Comparison of ENCODE assay signal across 19 cellular contexts in the genomic region with DNA sequence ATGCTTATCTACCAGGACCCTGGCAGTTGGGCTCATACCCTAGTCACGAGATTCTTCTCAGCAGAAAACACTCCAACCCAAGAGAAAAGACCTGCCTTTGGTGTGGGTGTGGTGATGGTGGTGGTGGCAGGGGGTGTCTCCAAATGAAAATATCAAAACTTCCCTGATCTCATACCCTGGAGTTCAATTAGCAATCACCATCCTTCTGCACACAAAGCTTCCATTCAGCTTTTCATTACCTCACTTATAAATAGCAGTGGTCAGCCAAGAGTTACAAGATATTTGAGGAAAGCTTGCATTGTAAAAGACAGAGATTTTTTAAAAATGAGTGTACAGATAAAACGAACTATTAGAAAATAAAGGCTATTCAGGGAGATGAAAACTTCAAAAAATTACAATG.
DNase-seq lines count a peak whose midpoint lies in the region; ATAC-seq and TF ChIP-seq lines count a peak whose summit lies in the region.
"Had no signal": no experiment of that assay in that cellular context is flagged by ENCODE, and none has a peak within 500 bp of the region (broad histone marks: within the 10 kb centered on the region; RNA-seq: fewer than 3 reads in every experiment).

No MANE protein-coding gene starts in this region.

- peak; percentile 26 for DNase-seq in mammary epithelial cell
- DNase-seq in breast epithelium (ENCODE audit: low spot score in 2 of 2), result no peak
- peak; percentile 17 for DNase-seq in astrocyte of the spinal cord (ENCODE audit: low read depth, low spot score)
- peak; percentile 8 for DNase-seq in iris pigment epithelial cell (ENCODE audit: low read depth)
- DNase-seq in WERI-Rb-1, result no peak
- DNase-seq in transverse colon, result no peak
- DNase-seq: DMS 273 treated with DMSO at 0.1 percent for 48 hours, DND-41, Kasumi-1, MM.1S, NCI-H1092, NCI-H1436 treated with DMSO at 0.1 percent for 48 hours, NCI-H2029, NCI-H345, NCI-H526 had no signal

- CTCF ChIA-PET in mammary epithelial cell (lab: Charles Lee; ENCODE audit: low non-redundant PET), result no interaction called here

- H3K27me3 ChIP-seq in mammary epithelial cell (ENCODE audit: insufficient read depth, low read length), result no peaks in the 10 kb centered on the region
- no peaks in the 10 kb centered on the region for H3K27me3 ChIP-seq in breast epithelium
- peaks cover 3% of the 10 kb centered on the region for H3K27me3 ChIP-seq in WERI-Rb-1 (ENCODE audit: insufficient read depth, low read depth, severe bottlenecking)
- no peaks in the 10 kb centered on the region for H3K27me3 ChIP-seq in transverse colon

- in situ Hi-C loops in mammary epithelial cell (cut with MboI; ENCODE audit: low sequenced_read_pairs in 2 of 2) (no loop called here), astrocyte of the spinal cord (cut with HindIII; ENCODE audit: low sequenced_read_pairs) (no loop called here), transverse colon (cut with MboI; ENCODE audit: low pct_ligation_motif_present in 1 of 4, low pct_unique_long_range_greater_than_20kb in 1 of 4, low sequenced_read_pairs in 3 of 4) (no loop called here)

- WGBS in mammary epithelial cell (ENCODE audit: low coverage, missing lambda C conversion rate), result 12% methylated on average over 2 of the region's 2 CpGs
- 29 to 43% methylated on average over 1 to 2 of the region's 2 CpGs for WGBS in transverse colon (ENCODE audit: low coverage in 1 of 2), 2 donors

- H3K9me3 ChIP-seq in mammary epithelial cell (replicated peaks; ENCODE audit: insufficient read depth, low read length) (no peaks in the 10 kb centered on the region), breast epithelium (no peaks in the 10 kb centered on the region), WERI-Rb-1 (ENCODE audit: severe bottlenecking) (no peaks in the 10 kb centered on the region), transverse colon (no peaks in the 10 kb centered on the region)

- H3K27ac ChIP-seq in mammary epithelial cell (ENCODE audit: insufficient read depth, low read depth, low read length) (no peak overlapping the region), breast epithelium (no peak overlapping the region), WERI-Rb-1 (no peak overlapping the region), transverse colon (no peak overlapping the region)
- H3K27ac ChIP-seq: 22Rv1 had no signal

- no peak overlapping the region for H3K4me3 ChIP-seq in mammary epithelial cell (replicated peaks in 1 of 3; ENCODE audit: insufficient read depth in 1 of 3, low read depth in 2 of 3, low read length in 3 of 3)
- no peak overlapping the region for H3K4me3 ChIP-seq in breast epithelium
- H3K4me3 ChIP-seq in astrocyte of the spinal cord (ENCODE audit: low read depth, low read length), result no peak overlapping the region
- no peak overlapping the region for H3K4me3 ChIP-seq in WERI-Rb-1 (ENCODE audit: low read depth, low read length)
- H3K4me3 ChIP-seq in transverse colon, result no peak overlapping the region

- no peak for TF ChIP-seq CTCF in mammary epithelial cell (conservative IDR thresholded peaks at IDR 0.05 in 1 of 2, IDR thresholded peaks at IDR 0.05 in 1 of 2; ENCODE audit: extremely low read depth in 1 of 2, insufficient read depth in 1 of 2, low read depth in 1 of 2, low read length in 2 of 2)
- TF ChIP-seq CTCF in breast epithelium (IDR thresholded peaks at IDR 0.05), result no peak
- no peak for TF ChIP-seq CTCF in astrocyte of the spinal cord (IDR thresholded peaks at IDR 0.05; ENCODE audit: low read depth, low read length)
- no peak for TF ChIP-seq CTCF in WERI-Rb-1 (IDR thresholded peaks at IDR 0.05; ENCODE audit: low read depth, low read length)
- no peak for TF ChIP-seq CTCF in transverse colon (IDR thresholded peaks at IDR 0.05)

- BruUV-seq in mammary epithelial cell (replicated peaks; lab: Mats Ljungman, UMichigan), result no TSS peak

- H3K36me3 ChIP-seq in mammary epithelial cell (ENCODE audit: insufficient read depth, low read length) (no peaks in the 10 kb centered on the region), breast epithelium (no peaks in the 10 kb centered on the region), WERI-Rb-1 (no peaks in the 10 kb centered on the region), transverse colon (no peaks in the 10 kb centered on the region)

- TF ChIP-seq POLR2A in breast epithelium (IDR thresholded peaks at IDR 0.05) (no peak), transverse colon (IDR thresholded peaks at IDR 0.05) (no peak)

- TF ChIP-seq EP300 in transverse colon (IDR thresholded peaks at IDR 0.05; ENCODE audit: low read depth), result no peak

- H2AFZ ChIP-seq in mammary epithelial cell (ENCODE audit: low read depth, low read length), result peak overlapping the region; percentile 40

- H3K4me1 ChIP-seq in mammary epithelial cell (ENCODE audit: insufficient read depth, low read length), result no peaks in the 10 kb centered on the region
- H3K4me1 ChIP-seq in breast epithelium, result no peaks in the 10 kb centered on the region
- H3K4me1 ChIP-seq in transverse colon, result no peaks in the 10 kb centered on the region

- no peaks in the 10 kb centered on the region for H3K79me2 ChIP-seq in mammary epithelial cell (ENCODE audit: insufficient read depth, low read length)

- no peak overlapping the region for H3K9ac ChIP-seq in mammary epithelial cell (ENCODE audit: insufficient read depth, low read length)

- intact Hi-C loops in mammary epithelial cell (cut with micrococcal nuclease) (no loop called here), breast epithelium (cut with DNase I; ENCODE audit: low total_unique reads) (no loop called here), transverse colon (cut with DNase I; ENCODE audit: low total_unique reads) (no loop called here)

- dilution Hi-C loops in mammary epithelial cell (cut with HindIII; ENCODE audit: low sequenced_read_pairs), result no loop called here

- H4K20me1 ChIP-seq in mammary epithelial cell (ENCODE audit: insufficient read depth, low read length), result no peaks in the 10 kb centered on the region

- ATAC-seq in GM21447 (IDR thresholded peaks at IDR 0.05; ENCODE audit: unreplicated experiment), result no peak
- ATAC-seq in GM21360 (IDR thresholded peaks at IDR 0.05; ENCODE audit: unreplicated experiment), result no peak
- ATAC-seq: Panc1 had no signal

- no peak overlapping the region for H3K4me2 ChIP-seq in mammary epithelial cell (ENCODE audit: insufficient read depth, low read depth, low read length)

Comparison
In these comparisons a context has a peak if more than half of its experiments do, and no peak if none do; other contexts are left out.
1. DNase-seq: peak in mammary epithelial cell (single experiment), astrocyte of the spinal cord (single experiment) and iris pigment epithelial cell (single experiment); none in breast epithelium (0 of 2), WERI-Rb-1 (single experiment) and transverse colon (single experiment).